ENCODE assay signal across 10 cellular contexts in genomic region chr13:98751397-98752110, GRCh38. TPM values are rescaled to one million over a fixed set of nuclear protein-coding genes. Genes with fewer than 3 reads are reported as not detected.
DNase-seq lines count a peak whose midpoint lies in the region; ATAC-seq, FAIRE-seq and TF ChIP-seq lines count a peak whose summit lies in the region.
"Had no signal": no experiment of that assay in that cellular context is flagged by ENCODE, and none has a peak within 500 bp of the region (broad histone marks: within the 10 kb centered on the region; RNA-seq: fewer than 3 reads in every experiment).

No MANE protein-coding gene starts in this region.

- no peak overlapping the region for H3K27ac ChIP-seq in testis
- H3K27ac ChIP-seq: BLaER1 treated with 17β-estradiol and CSF1 and Interleukin-3, amounts not matched to agents 10 nM and 100 nM had no signal

- peak; percentile 4 for DNase-seq in NOMO-1 treated with DMSO at 0.1 percent for 48 hours (lab: John Stamatoyannopoulos, UW; ENCODE audit: unreplicated experiment)
- DNase-seq in NOMO-1 treated with dmso at 0.1 percent for 144 hours (lab: John Stamatoyannopoulos, UW; ENCODE audit: unreplicated experiment): no peak
- DNase-seq in bronchial epithelial cell (ENCODE audit: low read depth): peak; percentile 25
- DNase-seq in kidney tubule cell (ENCODE audit: low spot score): peak; percentile 86
- DNase-seq in testis: no peak
- DNase-seq in H4 (ENCODE audit: low spot score): no peak
- no peak for DNase-seq in NAMALWA (ENCODE audit: low spot score)
- DNase-seq: NCI-H1048 had no signal

- H3K4me3 ChIP-seq in bronchial epithelial cell (ENCODE audit: low read depth, low read length): no peak overlapping the region
- peak overlapping the region; percentile 26 to 37 for H3K4me3 ChIP-seq in testis
- H3K4me3 ChIP-seq: BLaER1 treated with 17β-estradiol and CSF1 and Interleukin-3, amounts not matched to agents 10 nM and 100 nM had no signal

- intact Hi-C loops in testis (cut with DNase I; ENCODE audit: low total_unique reads): no loop called here

- TF ChIP-seq POLR2A in testis (IDR thresholded peaks at IDR 0.05): no peak

- no peaks in the 10 kb centered on the region for H3K4me1 ChIP-seq in testis

- peaks cover 20% of the 10 kb centered on the region for H3K27me3 ChIP-seq in bronchial epithelial cell (ENCODE audit: control insufficient read depth, insufficient read depth, low read length)
- no peaks in the 10 kb centered on the region for H3K27me3 ChIP-seq in testis

- no peak for FAIRE-seq in bronchial epithelial cell (lab: Jason Lieb, UNC)

- H3K36me3 ChIP-seq in bronchial epithelial cell (ENCODE audit: control insufficient read depth, insufficient read depth, low read length) (no peaks in the 10 kb centered on the region), testis (ENCODE audit: low read depth, missing control alignments) (no peaks in the 10 kb centered on the region)
- H3K36me3 ChIP-seq: BLaER1 treated with 17β-estradiol and CSF1 and Interleukin-3, amounts not matched to agents 10 nM and 100 nM had no signal

- H3K9me3 ChIP-seq in testis: no peaks in the 10 kb centered on the region

- WGBS in testis, 2 donors: 14 to 19% methylated on average over 12 to 14 of the region's 14 CpGs

- no peak for TF ChIP-seq CTCF in bronchial epithelial cell (IDR thresholded peaks at IDR 0.05; ENCODE audit: insufficient read depth, low read length, severe bottlenecking)
- TF ChIP-seq CTCF in testis (IDR thresholded peaks at IDR 0.05): no peak

- ATAC-seq in GM19463 (IDR thresholded peaks at IDR 0.05; ENCODE audit: unreplicated experiment): no peak

RNA-seq across cellular contexts. Expression of gene SLC15A1, which starts 0.9 kb away (rescaled TPM):
- total RNA-seq in bronchial epithelial cell (0.77 TPM in 1 of 2 replicates, not detected in the other), testis (under 1 TPM; 0.37 to 0.47 TPM)
- 0.71 TPM for polyA plus RNA-seq in testis (ENCODE audit: insufficient read depth, low read depth, low replicate concordance)
- total RNA-seq in H4 (2014; rRNA removed; shearing (Covaris generic)): not detected in 2 replicates

Comparison
In these comparisons a context has a peak if more than half of its experiments do, and no peak if none do; other contexts are left out.
1. DNase-seq: peak in NOMO-1 treated with DMSO at 0.1 percent for 48 hours (single experiment), bronchial epithelial cell (single experiment) and kidney tubule cell (single experiment); none in NOMO-1 treated with dmso at 0.1 percent for 144 hours (single experiment), testis (single experiment), H4 (single experiment) and NAMALWA (single experiment).